Comparison of ENCODE assay signal across 10 cellular contexts in the genomic region with DNA sequence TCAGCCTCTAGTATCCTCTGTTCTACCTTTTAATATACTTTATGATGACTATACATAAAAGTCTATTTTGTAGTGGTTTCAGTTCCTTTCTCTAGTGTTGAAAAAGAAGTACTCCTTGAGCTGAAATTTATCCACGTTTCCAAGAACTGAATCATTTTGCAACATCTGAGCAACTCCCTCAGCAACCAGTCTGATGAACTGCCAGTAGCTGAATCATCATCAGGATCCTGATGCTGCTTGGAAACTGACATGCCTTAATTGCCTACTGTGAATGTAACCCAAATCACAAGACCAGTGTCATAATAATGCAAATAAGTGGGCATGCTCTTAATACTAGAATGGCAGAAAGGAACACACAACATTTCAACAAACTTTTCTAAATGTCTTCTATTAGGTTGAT.
DNase-seq lines count a peak whose midpoint lies in the region; ATAC-seq and TF ChIP-seq lines count a peak whose summit lies in the region.
"Had no signal": no experiment of that assay in that cellular context is flagged by ENCODE, and none has a peak within 500 bp of the region (broad histone marks: within the 10 kb centered on the region; RNA-seq: fewer than 3 reads in every experiment).

No MANE protein-coding gene starts in this region.

- TF ChIP-seq CTCF in A673 (conservative IDR thresholded peaks at IDR 0.05; ENCODE audit: low read depth, low read length) (no peak), adrenal gland (IDR thresholded peaks at IDR 0.05) (peak in 1 of 6 experiments; percentile 2), GM13976 (IDR thresholded peaks at IDR 0.05; ENCODE audit: borderline replicate concordance, control extremely low read depth, extremely low read depth, insufficient read depth, missing control alignments) (no peak)

- POLR2A ChIA-PET in A673 (lab: Charles Lee; ENCODE audit: low non-redundant PET): no interaction called here

- BruUV-seq in A673 (replicated peaks; lab: Mats Ljungman, UMichigan): no TSS peak

- TF ChIP-seq POLR2A in adrenal gland (IDR thresholded peaks at IDR 0.05): no peak

- peak; percentile 48 for DNase-seq in A673 (ENCODE audit: low spot score)
- DNase-seq in HT1080 (ENCODE audit: low read depth): peak; percentile 71
- DNase-seq in adrenal gland: peak; percentile 41 to 75 (median 70)
- no peak for DNase-seq in left ventricle myocardium superior
- no peak for DNase-seq in NCI-H2171 (lab: John Stamatoyannopoulos, UW)
- no peak for DNase-seq in GM13976 (ENCODE audit: low spot score)
- DNase-seq in NCI-H2227 treated with DMSO at 0.1 percent for 48 hours (lab: John Stamatoyannopoulos, UW): no peak
- DNase-seq: NCI-H146 had no signal

- intact Hi-C loops in A673 (cut with micrococcal nuclease; ENCODE audit: unreplicated experiment) (loop anchor here (10.0 kb wide), 1 partner anchor 585 kb away; no protein-coding TSS in a partner anchor), adrenal gland (cut with DNase I) (no loop called here), left ventricle myocardium superior (cut with micrococcal nuclease) (no loop called here)

- 13 to 26% (median 18%) methylated on average over 1 of the region's 1 CpG for WGBS in adrenal gland, 4 donors

- no peaks in the 10 kb centered on the region for H3K36me3 ChIP-seq in A673 (ENCODE audit: insufficient read depth, low read length, poor library complexity, severe bottlenecking)
- H3K36me3 ChIP-seq in adrenal gland (replicated peaks in 1 of 2): no peaks in the 10 kb centered on the region

- H3K4me1 ChIP-seq in A673 (ENCODE audit: insufficient read depth, low read length, poor library complexity, severe bottlenecking) (no peaks in the 10 kb centered on the region), adrenal gland (replicated peaks in 1 of 2) (peaks cover 3 to 6% of the 10 kb centered on the region in 2 donors)

- H3K27me3 ChIP-seq in A673 (replicated peaks; ENCODE audit: insufficient read depth, low read depth, low read length, poor library complexity) (no peaks in the 10 kb centered on the region), adrenal gland (no peaks in the 10 kb centered on the region)

- in situ Hi-C loops in GM13976 (cut with MboI; ENCODE audit: low sequenced_read_pairs, unreplicated experiment): no loop called here

- H3K9me3 ChIP-seq in A673 (ENCODE audit: low read depth, low read length, poor library complexity, severe bottlenecking) (no peaks in the 10 kb centered on the region), adrenal gland (replicated peaks in 1 of 3) (no peaks in the 10 kb centered on the region)

- H3K4me3 ChIP-seq in A673 (ENCODE audit: low read depth, low read length, poor library complexity, severe bottlenecking): no peak overlapping the region
- no peak overlapping the region for H3K4me3 ChIP-seq in adrenal gland

- CTCF ChIA-PET in A673 (lab: Charles Lee): no interaction called here

- peak; percentile 70 for ATAC-seq in left ventricle myocardium superior
- ATAC-seq in HG03025 (IDR thresholded peaks at IDR 0.05; ENCODE audit: low FRiP score, unreplicated experiment): no peak

- no peak overlapping the region for H3K27ac ChIP-seq in A673 (ENCODE audit: low read depth, low read length, poor library complexity, severe bottlenecking)
- H3K27ac ChIP-seq in adrenal gland: peak overlapping the region in 1 of 5 donors; percentile 60
- H3K27ac ChIP-seq: C4-2B had no signal

Comparison
In these comparisons a context has a peak if more than half of its experiments do, and no peak if none do; other contexts are left out.
1. DNase-seq: peak in A673 (single experiment), HT1080 (single experiment) and adrenal gland (7 of 7); none in left ventricle myocardium superior (single experiment), NCI-H2171 (single experiment), GM13976 (single experiment) and NCI-H2227 treated with DMSO at 0.1 percent for 48 hours (single experiment).